ENCODE assay signal across 1 cellular context in the genomic region with DNA sequence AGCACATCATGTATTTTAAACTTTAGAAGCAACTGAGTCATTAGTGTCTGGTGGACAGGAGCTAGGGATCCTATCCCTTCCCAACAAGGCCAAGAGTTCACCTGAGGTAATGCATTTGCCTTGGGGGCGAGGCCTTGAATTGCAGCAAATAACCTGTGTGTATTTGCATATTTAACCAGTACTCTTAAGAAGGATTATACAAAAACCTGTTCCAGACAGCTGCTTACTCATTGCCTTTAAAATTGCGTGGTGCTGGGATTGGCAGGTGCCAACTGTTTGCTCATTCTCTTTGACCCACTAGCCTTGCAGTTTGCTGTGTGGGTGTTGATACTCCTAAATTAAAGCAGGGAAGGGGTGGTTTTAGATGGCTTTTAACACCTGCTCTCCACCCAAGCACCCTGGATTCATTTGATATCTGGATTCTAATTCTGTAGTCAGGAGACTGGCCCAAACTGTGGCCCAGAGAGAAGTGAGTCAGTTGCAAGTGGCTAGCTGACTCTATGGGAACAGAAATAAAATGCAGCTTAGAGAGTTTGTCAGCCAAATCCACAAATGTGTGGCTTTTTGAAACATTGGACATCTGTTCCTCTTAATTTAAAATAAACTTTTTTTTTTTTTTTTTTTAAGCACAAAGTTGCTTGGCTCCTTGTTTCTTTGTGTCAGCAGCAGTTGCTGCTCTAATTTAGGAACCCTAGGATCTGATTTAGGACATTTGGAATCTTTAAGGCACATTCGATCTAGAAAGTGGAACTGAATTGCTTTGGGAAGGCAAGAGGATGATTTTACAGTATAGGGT.
A peak's percentile ranks its signal among the peaks of the same experiment; 100 is the strongest.
TF ChIP-seq lines count a peak whose summit lies in the region.

No MANE protein-coding gene starts in this region.

TF ChIP-seq in HepG2, 621 proteins besides CTCF, POLR2A, EP300 and RAD21 (continued from another document and continues in another):
- TF ChIP-seq ZNF383 (CRISPR knock-in tag; IDR thresholded peaks at IDR 0.05; ENCODE audit: borderline replicate concordance) (no peak), KMT2A (CRISPR knock-in tag; IDR thresholded peaks at IDR 0.05) (no peak), NAIF1 (CRISPR knock-in tag; IDR thresholded peaks at IDR 0.05; ENCODE audit: borderline replicate concordance) (no peak; the same call in 1 of the 2 replicates), ZNF780A (CRISPR knock-in tag; IDR thresholded peaks at IDR 0.05) (no peak), CREM (IDR thresholded peaks at IDR 0.05) (no peak), CREM (CRISPR knock-in tag; IDR thresholded peaks at IDR 0.05) (no peak), ZFP41 (CRISPR knock-in tag; IDR thresholded peaks at IDR 0.05; ENCODE audit: borderline replicate concordance) (no peak), TFDP2 (CRISPR knock-in tag; IDR thresholded peaks at IDR 0.05) (no peak), MEIS2 (CRISPR knock-in tag; IDR thresholded peaks at IDR 0.05) (no peak), MAFG (CRISPR knock-in tag; IDR thresholded peaks at IDR 0.05) (no peak), ZNF878 (CRISPR knock-in tag; IDR thresholded peaks at IDR 0.05) (peak; percentile 86; the same call in 1 of the 2 replicates), MBD4 (IDR thresholded peaks at IDR 0.05; ENCODE audit: borderline replicate concordance, low read length) (no peak), THAP9 (CRISPR knock-in tag; IDR thresholded peaks at IDR 0.05; ENCODE audit: borderline replicate concordance) (no peak), ZBTB44 (CRISPR knock-in tag; IDR thresholded peaks at IDR 0.05) (no peak), ZNF17 (CRISPR knock-in tag; IDR thresholded peaks at IDR 0.05) (no peak), ZNF296 (CRISPR knock-in tag; conservative IDR thresholded peaks at IDR 0.05) (no peak), ATAD3A (CRISPR knock-in tag; IDR thresholded peaks at IDR 0.05) (no peak), NCOA5 (CRISPR knock-in tag; IDR thresholded peaks at IDR 0.05) (no peak), ATF5 (CRISPR knock-in tag; IDR thresholded peaks at IDR 0.05; ENCODE audit: low read depth) (no peak), NFKBIZ (CRISPR knock-in tag; IDR thresholded peaks at IDR 0.05) (peak; percentile 86), SMAD3 (CRISPR knock-in tag; IDR thresholded peaks at IDR 0.05) (no peak), CEBPZ (IDR thresholded peaks at IDR 0.05; ENCODE audit: low read length) (no peak), RFXAP (CRISPR knock-in tag; IDR thresholded peaks at IDR 0.05; ENCODE audit: borderline replicate concordance) (no peak), ZNF766 (CRISPR knock-in tag; IDR thresholded peaks at IDR 0.05; ENCODE audit: borderline replicate concordance) (no peak), ZKSCAN5 (CRISPR knock-in tag; IDR thresholded peaks at IDR 0.05) (no peak), ZNF468 (CRISPR knock-in tag; IDR thresholded peaks at IDR 0.05) (no peak), ZFP37 (CRISPR knock-in tag; IDR thresholded peaks at IDR 0.05; ENCODE audit: borderline replicate concordance) (no peak), ZBTB8A (CRISPR knock-in tag; IDR thresholded peaks at IDR 0.05; ENCODE audit: borderline replicate concordance, low read depth) (no peak), AHR (CRISPR knock-in tag; IDR thresholded peaks at IDR 0.05) (no peak), ZNF350 (CRISPR knock-in tag; IDR thresholded peaks at IDR 0.05; ENCODE audit: borderline replicate concordance, low read depth) (no peak; the same call in 1 of the 2 replicates), ZNF260 (CRISPR knock-in tag; IDR thresholded peaks at IDR 0.05; ENCODE audit: borderline replicate concordance, low read depth) (no peak), RORA (CRISPR knock-in tag; IDR thresholded peaks at IDR 0.05) (no peak), SKI (IDR thresholded peaks at IDR 0.05; ENCODE audit: partially characterized antibody) (peak; percentile 41), KLF13 (CRISPR knock-in tag; IDR thresholded peaks at IDR 0.05) (no peak), ZNF367 (CRISPR knock-in tag; IDR thresholded peaks at IDR 0.05; ENCODE audit: borderline replicate concordance) (no peak), ESRRA (CRISPR knock-in tag; IDR thresholded peaks at IDR 0.05; ENCODE audit: low read depth) (no peak; the same call in 1 of the 2 replicates)
- TF ChIP-seq, protein P1, sequence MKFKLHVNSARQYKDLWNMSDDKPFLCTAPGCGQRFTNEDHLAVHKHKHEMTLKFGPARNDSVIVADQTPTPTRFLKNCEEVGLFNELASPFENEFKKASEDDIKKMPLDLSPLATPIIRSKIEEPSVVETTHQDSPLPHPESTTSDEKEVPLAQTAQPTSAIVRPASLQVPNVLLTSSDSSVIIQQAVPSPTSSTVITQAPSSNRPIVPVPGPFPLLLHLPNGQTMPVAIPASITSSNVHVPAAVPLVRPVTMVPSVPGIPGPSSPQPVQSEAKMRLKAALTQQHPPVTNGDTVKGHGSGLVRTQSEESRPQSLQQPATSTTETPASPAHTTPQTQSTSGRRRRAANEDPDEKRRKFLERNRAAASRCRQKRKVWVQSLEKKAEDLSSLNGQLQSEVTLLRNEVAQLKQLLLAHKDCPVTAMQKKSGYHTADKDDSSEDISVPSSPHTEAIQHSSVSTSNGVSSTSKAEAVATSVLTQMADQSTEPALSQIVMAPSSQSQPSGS (CRISPR knock-in tag; IDR thresholded peaks at IDR 0.05), result peak; percentile 70
- TF ChIP-seq, protein P2, sequence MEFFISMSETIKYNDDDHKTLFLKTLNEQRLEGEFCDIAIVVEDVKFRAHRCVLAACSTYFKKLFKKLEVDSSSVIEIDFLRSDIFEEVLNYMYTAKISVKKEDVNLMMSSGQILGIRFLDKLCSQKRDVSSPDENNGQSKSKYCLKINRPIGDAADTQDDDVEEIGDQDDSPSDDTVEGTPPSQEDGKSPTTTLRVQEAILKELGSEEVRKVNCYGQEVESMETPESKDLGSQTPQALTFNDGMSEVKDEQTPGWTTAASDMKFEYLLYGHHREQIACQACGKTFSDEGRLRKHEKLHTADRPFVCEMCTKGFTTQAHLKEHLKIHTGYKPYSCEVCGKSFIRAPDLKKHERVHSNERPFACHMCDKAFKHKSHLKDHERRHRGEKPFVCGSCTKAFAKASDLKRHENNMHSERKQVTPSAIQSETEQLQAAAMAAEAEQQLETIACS (CRISPR knock-in tag; IDR thresholded peaks at IDR 0.05), result no peak
- TF ChIP-seq, protein P3, sequence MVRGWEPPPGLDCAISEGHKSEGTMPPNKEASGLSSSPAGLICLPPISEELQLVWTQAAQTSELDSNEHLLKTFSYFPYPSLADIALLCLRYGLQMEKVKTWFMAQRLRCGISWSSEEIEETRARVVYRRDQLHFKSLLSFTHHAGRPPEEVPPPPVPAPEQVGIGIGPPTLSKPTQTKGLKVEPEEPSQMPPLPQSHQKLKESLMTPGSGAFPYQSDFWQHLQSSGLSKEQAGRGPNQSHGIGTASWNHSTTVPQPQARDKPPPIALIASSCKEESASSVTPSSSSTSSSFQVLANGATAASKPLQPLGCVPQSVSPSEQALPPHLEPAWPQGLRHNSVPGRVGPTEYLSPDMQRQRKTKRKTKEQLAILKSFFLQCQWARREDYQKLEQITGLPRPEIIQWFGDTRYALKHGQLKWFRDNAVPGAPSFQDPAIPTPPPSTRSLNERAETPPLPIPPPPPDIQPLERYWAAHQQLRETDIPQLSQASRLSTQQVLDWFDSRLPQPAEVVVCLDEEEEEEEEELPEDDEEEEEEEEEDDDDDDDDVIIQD (CRISPR knock-in tag; IDR thresholded peaks at IDR 0.05; ENCODE audit: low read depth), result no peak
- TF ChIP-seq, protein P4, sequence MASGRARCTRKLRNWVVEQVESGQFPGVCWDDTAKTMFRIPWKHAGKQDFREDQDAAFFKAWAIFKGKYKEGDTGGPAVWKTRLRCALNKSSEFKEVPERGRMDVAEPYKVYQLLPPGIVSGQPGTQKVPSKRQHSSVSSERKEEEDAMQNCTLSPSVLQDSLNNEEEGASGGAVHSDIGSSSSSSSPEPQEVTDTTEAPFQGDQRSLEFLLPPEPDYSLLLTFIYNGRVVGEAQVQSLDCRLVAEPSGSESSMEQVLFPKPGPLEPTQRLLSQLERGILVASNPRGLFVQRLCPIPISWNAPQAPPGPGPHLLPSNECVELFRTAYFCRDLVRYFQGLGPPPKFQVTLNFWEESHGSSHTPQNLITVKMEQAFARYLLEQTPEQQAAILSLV (CRISPR knock-in tag; IDR thresholded peaks at IDR 0.05; ENCODE audit: borderline replicate concordance), result no peak
- TF ChIP-seq, protein P5, sequence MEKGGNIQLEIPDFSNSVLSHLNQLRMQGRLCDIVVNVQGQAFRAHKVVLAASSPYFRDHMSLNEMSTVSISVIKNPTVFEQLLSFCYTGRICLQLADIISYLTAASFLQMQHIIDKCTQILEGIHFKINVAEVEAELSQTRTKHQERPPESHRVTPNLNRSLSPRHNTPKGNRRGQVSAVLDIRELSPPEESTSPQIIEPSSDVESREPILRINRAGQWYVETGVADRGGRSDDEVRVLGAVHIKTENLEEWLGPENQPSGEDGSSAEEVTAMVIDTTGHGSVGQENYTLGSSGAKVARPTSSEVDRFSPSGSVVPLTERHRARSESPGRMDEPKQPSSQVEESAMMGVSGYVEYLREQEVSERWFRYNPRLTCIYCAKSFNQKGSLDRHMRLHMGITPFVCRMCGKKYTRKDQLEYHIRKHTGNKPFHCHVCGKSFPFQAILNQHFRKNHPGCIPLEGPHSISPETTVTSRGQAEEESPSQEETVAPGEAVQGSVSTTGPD (CRISPR knock-in tag; IDR thresholded peaks at IDR 0.05), result no peak
- TF ChIP-seq, protein P6, sequence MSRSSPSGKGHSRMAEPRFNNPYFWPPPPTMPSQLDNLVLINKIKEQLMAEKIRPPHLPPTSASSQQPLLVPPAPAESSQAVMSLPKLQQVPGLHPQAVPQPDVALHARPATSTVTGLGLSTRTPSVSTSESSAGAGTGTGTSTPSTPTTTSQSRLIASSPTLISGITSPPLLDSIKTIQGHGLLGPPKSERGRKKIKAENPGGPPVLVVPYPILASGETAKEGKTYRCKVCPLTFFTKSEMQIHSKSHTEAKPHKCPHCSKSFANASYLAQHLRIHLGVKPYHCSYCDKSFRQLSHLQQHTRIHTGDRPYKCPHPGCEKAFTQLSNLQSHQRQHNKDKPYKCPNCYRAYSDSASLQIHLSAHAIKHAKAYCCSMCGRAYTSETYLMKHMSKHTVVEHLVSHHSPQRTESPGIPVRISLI (CRISPR knock-in tag; IDR thresholded peaks at IDR 0.05; ENCODE audit: borderline replicate concordance), result no peak
